In genomic region chrX:24024819-24025740, GRCh38 we compare ENCODE assay signal across 8 cellular contexts. TPM values are rescaled to one million over a fixed set of nuclear protein-coding genes. Genes with fewer than 3 reads are reported as not detected.
DNase-seq lines count a peak whose midpoint lies in the region; FAIRE-seq lines count a peak whose summit lies in the region.

No MANE protein-coding gene starts in this region.

- no peaks in the 10 kb centered on the region for H3K9me3 ChIP-seq in HAP-1
- no peaks in the 10 kb centered on the region for H3K9me3 ChIP-seq in MG63

- peak overlapping the region; percentile 84 for H3K27ac ChIP-seq in substantia nigra (ENCODE audit: low read depth, low read length, poor library complexity, severe bottlenecking)

- H3K27me3 ChIP-seq in HAP-1 (ENCODE audit: low read depth) = no peaks in the 10 kb centered on the region
- H3K27me3 ChIP-seq in MG63 = no peaks in the 10 kb centered on the region

- peaks cover 18% of the 10 kb centered on the region for H3K4me1 ChIP-seq in HAP-1

- H3K4me3 ChIP-seq in HAP-1 (peak overlapping the region; percentile 85), MG63 (peak overlapping the region; percentile 86)

- FAIRE-seq in frontal cortex (lab: Jason Lieb, UNC) = no peak

- DNase-seq in GM04504 (ENCODE audit: low read depth) (peak; percentile 80), HAP-1 (ENCODE audit: low spot score in 2 of 2) (peak; percentile 88 to 95), MG63 (peak; percentile 91), SIG-M5 treated with dmso at 0.1 percent for 504 hours (lab: John Stamatoyannopoulos, UW; ENCODE audit: unreplicated experiment) (peak; percentile 81), frontal cortex (ENCODE audit: low spot score in 2 of 2) (peak; percentile 78 to 89), non-pigmented ciliary epithelial cell (ENCODE audit: low read depth) (peak; percentile 38), substantia nigra (lab: John Stamatoyannopoulos, UW) (peak; percentile 30 to 93 (median 77))
- peak; percentile 44 to 78 (median 69) for DNase-seq in activated naive CD4-positive, alpha-beta T cell (lab: John Stamatoyannopoulos, UW)

- H3K36me3 ChIP-seq in HAP-1 (replicated peaks) = no peaks in the 10 kb centered on the region
- no peaks in the 10 kb centered on the region for H3K36me3 ChIP-seq in MG63

- in situ Hi-C loops in HAP-1 (cut with MboI; ENCODE audit: low sequenced_read_pairs) = loop anchor here (10.0 kb wide), 1 partner anchor 110 kb away; no protein-coding TSS in a partner anchor

RNA-seq across cellular contexts. Expression of gene KLHL15, which starts 1.9 kb away (rescaled TPM):
- total RNA-seq in MG63 (2014; rRNA removed; shearing (Covaris generic); ENCODE audit: low replicate concordance) = 8.0 and 8.5 TPM in 2 replicates
- total RNA-seq in frontal cortex = 36.3 TPM

RNA-seq across cellular contexts. Expression of gene EIF2S3, which starts 29.7 kb away (rescaled TPM):
- 239 and 291 TPM in 2 replicates for total RNA-seq in MG63 (2014; rRNA removed; shearing (Covaris generic); ENCODE audit: low replicate concordance)
- 296 TPM for total RNA-seq in frontal cortex

Comparison
In these comparisons a context has a peak if more than half of its experiments do, and no peak if none do; other contexts are left out.
1. Peak in every context shown above with its lines: DNase-seq, H3K4me3 ChIP-seq and H3K27ac ChIP-seq.
2. DNase-seq: peak in every context shown above with its lines; median percentile 92 in HAP-1; 91 in MG63; 84 in frontal cortex; 81 in SIG-M5 treated with dmso at 0.1 percent for 504 hours; 80 in GM04504; 77 in substantia nigra; 69 in activated naive CD4-positive, alpha-beta T cell; 38 in non-pigmented ciliary epithelial cell.